ENCODE assay signal across 8 cellular contexts in genomic region chr14:33950320-33951182, GRCh38. TPM values are rescaled to one million over a fixed set of nuclear protein-coding genes. Genes with fewer than 3 reads are reported as not detected.
DNase-seq lines count a peak whose midpoint lies in the region; ATAC-seq, FAIRE-seq and TF ChIP-seq lines count a peak whose summit lies in the region.

EGLN3 (minus strand) TSS chr14:33951074; CDS start chr14:33950752, 322 bp downstream.

- CTCF ChIA-PET in activated CD8-positive, alpha-beta memory T cell treated with anti-CD3 and anti-CD28 coated beads, Interleukin-2, amount 10 ng/mL, durations not matched to agents 7 days and 5 days (lab: Charles Lee): interaction anchor here (0.6 to 1.4 kb wide), 2 partner anchors 112 to 374 kb away, joined by 3 read pairs; no protein-coding TSS in a partner anchor
- CTCF ChIA-PET in endothelial cell of umbilical vein (lab: Charles Lee): interaction anchor here (1.7 to 1.8 kb wide), 2 partner anchors 101 to 148 kb away, joined by 6 to 7 read pairs; no protein-coding TSS in a partner anchor

- peak; percentile 81 for FAIRE-seq in endothelial cell of umbilical vein (lab: Jason Lieb, UNC)

- no peaks in the 10 kb centered on the region for H3K9me1 ChIP-seq in endothelial cell of umbilical vein (replicated peaks; ENCODE audit: control insufficient read depth, extremely low read depth, insufficient read depth, low read length)

- no peaks in the 10 kb centered on the region for H3K36me3 Mint-ChIP-seq in activated CD8-positive, alpha-beta memory T cell treated with anti-CD3 and anti-CD28 coated beads, Interleukin-2, amount 10 ng/mL, durations not matched to agents 7 days and 5 days

- peak; percentile 29 for TF ChIP-seq POLR2A in endothelial cell of umbilical vein (IDR thresholded peaks at IDR 0.05; ENCODE audit: low read depth, low read length)

- peaks cover 26% of the 10 kb centered on the region for H3K4me1 Mint-ChIP-seq in activated CD8-positive, alpha-beta memory T cell treated with anti-CD3 and anti-CD28 coated beads, Interleukin-2, amount 10 ng/mL, durations not matched to agents 7 days and 5 days

- no peak within 1 kb of the TSS for H3K27ac ChIP-seq in endothelial cell of umbilical vein (ENCODE audit: insufficient read depth, low read depth, low read length)
- peak within 1 kb of the TSS; percentile 77 for H3K27ac ChIP-seq in mesodermal cell (ENCODE audit: low read depth, low read length, severe bottlenecking)

- peak within 1 kb of the TSS; percentile 4 for H3K9ac ChIP-seq in endothelial cell of umbilical vein (replicated peaks; ENCODE audit: extremely low read depth, insufficient read depth, low read length)

- no peaks in the 10 kb centered on the region for H3K79me2 ChIP-seq in endothelial cell of umbilical vein (ENCODE audit: control insufficient read depth, insufficient read depth, low read length)

- dilution Hi-C loops in endothelial cell of umbilical vein (cut with MboI; ENCODE audit: extremely low pct_ligation_motif_present, low sequenced_read_pairs): no loop called here

- no TSS peak for BruUV-seq in endothelial cell of umbilical vein (replicated peaks; lab: Mats Ljungman, UMichigan)

- peak within 1 kb of the TSS; percentile 47 for H3K4me2 ChIP-seq in endothelial cell of umbilical vein (ENCODE audit: insufficient read depth, low read length)

- H3K36me3 ChIP-seq in endothelial cell of umbilical vein (ENCODE audit: control insufficient read depth in 2 of 2, extremely low read depth in 1 of 2, insufficient read depth in 2 of 2, low read length in 2 of 2): no peaks in the 10 kb centered on the region
- H3K36me3 ChIP-seq in mesodermal cell (ENCODE audit: control insufficient read depth, insufficient read depth, low read length): peaks cover 5% of the 10 kb centered on the region

- no peaks in the 10 kb centered on the region for H4K20me1 ChIP-seq in endothelial cell of umbilical vein (replicated peaks; ENCODE audit: control insufficient read depth, extremely low read depth, insufficient read depth, low read length)

- no peaks in the 10 kb centered on the region for H3K9me3 ChIP-seq in endothelial cell of umbilical vein (replicated peaks; ENCODE audit: control insufficient read depth, insufficient read depth, low read length)
- H3K9me3 ChIP-seq in mesodermal cell (ENCODE audit: control insufficient read depth, low read length): no peaks in the 10 kb centered on the region

- H3K27me3 ChIP-seq in endothelial cell of umbilical vein (ENCODE audit: control insufficient read depth in 2 of 2, insufficient read depth in 2 of 2, low read length in 2 of 2): peaks cover 38 to 56% of the 10 kb centered on the region in 2 experiments

- DNase-seq in AG09309 (ENCODE audit: low read depth) (no peak), NCI-H510A (lab: John Stamatoyannopoulos, UW) (peak; percentile 55), endothelial cell of umbilical vein (ENCODE audit: low read depth, low spot score) (peak; percentile 78)
- DNase-seq in activated CD8-positive, alpha-beta memory T cell treated with anti-CD3 and anti-CD28 coated beads, Interleukin-2, amount 10 ng/mL, durations not matched to agents 7 days and 5 days: peak; percentile 66
- DNase-seq in stimulated activated CD8-positive, alpha-beta memory T cell treated with anti-CD3 and anti-CD28 coated beads, Interleukin-2, amount 100 ng/mL, for 1 hour (ENCODE audit: low read depth in 2 of 2): peak; percentile 5 to 23

- POLR2A ChIA-PET in endothelial cell of umbilical vein (lab: Charles Lee): no interaction called here

- H3K4me3 Mint-ChIP-seq in activated CD8-positive, alpha-beta memory T cell treated with anti-CD3 and anti-CD28 coated beads, Interleukin-2, amount 10 ng/mL, durations not matched to agents 7 days and 5 days: peak within 1 kb of the TSS; percentile 76

- ATAC-seq in GM18870 (IDR thresholded peaks at IDR 0.05; ENCODE audit: unreplicated experiment) (peak; percentile 39), HG03103 (IDR thresholded peaks at IDR 0.05; ENCODE audit: low read depth, unreplicated experiment) (peak; percentile 89)
- ATAC-seq in activated CD8-positive, alpha-beta memory T cell treated with anti-CD3 and anti-CD28 coated beads, Interleukin-2, amount 10 ng/mL, durations not matched to agents 7 days and 5 days: peak; percentile 95

- whole genome bisulfite sequencing in mesodermal cell (ENCODE audit: insufficient coverage in 2 of 2), 2 experiments: 1% methylated on average over 75 to 89 of the region's 91 CpGs

- peaks cover 46% of the 10 kb centered on the region for H3K27me3 Mint-ChIP-seq in activated CD8-positive, alpha-beta memory T cell treated with anti-CD3 and anti-CD28 coated beads, Interleukin-2, amount 10 ng/mL, durations not matched to agents 7 days and 5 days

- intact Hi-C loops in endothelial cell of umbilical vein (cut with micrococcal nuclease): loop anchor here (1.0 to 2.0 kb wide), 2 partner anchors 34 to 101 kb away; no protein-coding TSS in a partner anchor

- H3K9me3 Mint-ChIP-seq in activated CD8-positive, alpha-beta memory T cell treated with anti-CD3 and anti-CD28 coated beads, Interleukin-2, amount 10 ng/mL, durations not matched to agents 7 days and 5 days (ENCODE audit: low read depth): no peaks in the 10 kb centered on the region

- H2AFZ ChIP-seq in endothelial cell of umbilical vein (ENCODE audit: low read depth, low read length): peak within 1 kb of the TSS; percentile 47

- TF ChIP-seq CTCF in AG09309 (IDR thresholded peaks at IDR 0.05; ENCODE audit: control insufficient read depth, insufficient read depth, low read depth, low read length, missing control alignments): no peak
- TF ChIP-seq CTCF in endothelial cell of umbilical vein (IDR thresholded peaks at IDR 0.05; ENCODE audit: extremely low read depth in 1 of 2, insufficient read depth in 1 of 2, low read depth in 1 of 2, low read length in 2 of 2): no peak

- H3K4me3 ChIP-seq in AG09309 (ENCODE audit: control insufficient read depth, low read depth, low read length): peak within 1 kb of the TSS; percentile 65
- H3K4me3 ChIP-seq in endothelial cell of umbilical vein (replicated peaks in 1 of 3; ENCODE audit: insufficient read depth in 1 of 3, low read depth in 1 of 3, low read length in 3 of 3): peak within 1 kb of the TSS; percentile 12 to 51 (median 49)
- H3K4me3 ChIP-seq in mesodermal cell (ENCODE audit: extremely low read depth, insufficient read depth, low read length, poor library complexity, severe bottlenecking): peak within 1 kb of the TSS; percentile 64

- H3K27ac Mint-ChIP-seq in activated CD8-positive, alpha-beta memory T cell treated with anti-CD3 and anti-CD28 coated beads, Interleukin-2, amount 10 ng/mL, durations not matched to agents 7 days and 5 days: no peak within 1 kb of the TSS

- peaks cover 10% of the 10 kb centered on the region for H3K4me1 ChIP-seq in endothelial cell of umbilical vein (ENCODE audit: control insufficient read depth, extremely low read depth, insufficient read depth, low read length)
- peaks cover 14% of the 10 kb centered on the region for H3K4me1 ChIP-seq in mesodermal cell (ENCODE audit: control insufficient read depth, insufficient read depth, low read length, poor library complexity, severe bottlenecking)

TF ChIP-seq in endothelial cell of umbilical vein, 7 proteins besides CTCF, POLR2A, EP300 and RAD21:
- TF ChIP-seq POLR2AphosphoS5 (IDR thresholded peaks at IDR 0.05; ENCODE audit: insufficient read depth, low read depth, low read length) (peak; percentile 26), MYC (IDR thresholded peaks at IDR 0.05; ENCODE audit: low read depth, low read length) (no peak), FOS (IDR thresholded peaks at IDR 0.05; ENCODE audit: borderline replicate concordance, insufficient read depth, low read length) (no peak), JUN (IDR thresholded peaks at IDR 0.05; ENCODE audit: borderline replicate concordance, insufficient read depth, insufficient read length, low read depth) (no peak), MAX (IDR thresholded peaks at IDR 0.05; ENCODE audit: insufficient read depth, insufficient read length) (no peak), EZH2 (IDR thresholded peaks at IDR 0.05; ENCODE audit: borderline replicate concordance, low read depth, low read length, severe bottlenecking) (peak; percentile 92)
TF ChIP-seq in endothelial cell of umbilical vein: peak in this region for 2.

RNA-seq across cellular contexts. Expression of gene EGLN3, which starts in this region (rescaled TPM):
- 1 to 10 TPM; 4.3 to 5.0 TPM for total RNA-seq in activated CD8-positive, alpha-beta memory T cell treated with anti-CD3 and anti-CD28 coated beads, Interleukin-2, amount 10 ng/mL, durations not matched to agents 7 days and 5 days
- total RNA-seq in endothelial cell of umbilical vein: 0.14 and 0.20 TPM in 2 replicates
- polyA plus RNA-seq in endothelial cell of umbilical vein: 0.06 TPM in 1 of 2 replicates, not detected in the other
- polyA plus RNA-seq in endothelial cell of umbilical vein (2011; cell fraction: cytosol; rRNA removed): 0.04 and 0.08 TPM in 2 replicates
- 0.13 TPM in 1 of 2 replicates, not detected in the other for polyA plus RNA-seq in endothelial cell of umbilical vein (2011; cell fraction: nucleus; rRNA removed)
- polyA plus RNA-seq in endothelial cell of umbilical vein (2012): not detected in 2 replicates
- polyA minus RNA-seq in endothelial cell of umbilical vein: 0.19 and 0.28 TPM in 2 replicates
- 9.3 TPM for polyA minus RNA-seq in endothelial cell of umbilical vein (2011; cell fraction: cytosol; rRNA and poly(A)+ RNA removed)
- polyA minus RNA-seq in endothelial cell of umbilical vein (2011; cell fraction: nucleus; rRNA and poly(A)+ RNA removed): 0.14 and 0.38 TPM in 2 replicates
- 17.2 TPM for polyA plus RNA-seq in mesodermal cell (2013, experiment 1 of 2)
- polyA plus RNA-seq in mesodermal cell (2013, experiment 2 of 2): 13.6 TPM

Comparison
In these comparisons a context has a peak if more than half of its experiments do, and no peak if none do; other contexts are left out.
1. ATAC-seq: peak in every context shown above with its lines; median percentile 95 in activated CD8-positive, alpha-beta memory T cell treated with anti-CD3 and anti-CD28 coated beads, Interleukin-2, amount 10 ng/mL, durations not matched to agents 7 days and 5 days; 89 in HG03103; 39 in GM18870.